ENCODE assay signal across 8 cellular contexts in genomic region chr20:20360464-20360863, GRCh38. TPM values are rescaled to one million over a fixed set of nuclear protein-coding genes. Genes with fewer than 3 reads are reported as not detected.
A peak's percentile ranks its signal among the peaks of the same experiment; 100 is the strongest.
DNase-seq lines count a peak whose midpoint lies in the region; ATAC-seq and TF ChIP-seq lines count a peak whose summit lies in the region.

No MANE protein-coding gene starts in this region.

- peaks cover 0 to 20% of the 10 kb centered on the region in 2 donors for H3K27me3 ChIP-seq in right lobe of liver
- H3K27me3 ChIP-seq in tibial artery = peaks cover 0 to 40% of the 10 kb centered on the region in 2 donors

- intact Hi-C loops in right lobe of liver (cut with DNase I) = loop anchor here in 1 of 2 donors (10.0 kb wide), 1 partner anchor 204 kb away; no protein-coding TSS in a partner anchor
- intact Hi-C loops in tibial artery (cut with DNase I; ENCODE audit: low total_unique reads) = no loop called here

- ATAC-seq in GM21619 (IDR thresholded peaks at IDR 0.05; ENCODE audit: unreplicated experiment) (peak; percentile 65), SK-N-SH treated with all-trans-retinoic acid at 6 μM for 48 hours (peak; percentile 98), right lobe of liver (peak; percentile 94 to 98 (median 96))

- no peaks in the 10 kb centered on the region for H3K9me3 ChIP-seq in right lobe of liver
- H3K9me3 ChIP-seq in tibial artery = no peaks in the 10 kb centered on the region

- under 1% methylated on average over 6 of the region's 6 CpGs for WGBS in right lobe of liver (ENCODE audit: insufficient coverage, low coverage, low lambda C conversion rate, missing lambda C conversion rate)

- no peaks in the 10 kb centered on the region for H3K36me3 ChIP-seq in right lobe of liver
- H3K36me3 ChIP-seq in tibial artery = no peaks in the 10 kb centered on the region

- TF ChIP-seq CTCF in coronary artery (IDR thresholded peaks at IDR 0.05) (peak; percentile 21), right lobe of liver (IDR thresholded peaks at IDR 0.05) (peak; percentile 64 to 71 (median 68)), tibial artery (IDR thresholded peaks at IDR 0.05) (peak; percentile 61 to 69)

- H3K4me1 ChIP-seq in right lobe of liver (peaks cover 0 to 10% (median 0%) of the 10 kb centered on the region in 4 donors), tibial artery (peaks cover 0 to 19% (median 1%) of the 10 kb centered on the region in 4 donors)

- peak; percentile 89 for DNase-seq in DMS53 (lab: John Stamatoyannopoulos, UW)
- peak; percentile 49 for DNase-seq in NCI-H1092 (lab: John Stamatoyannopoulos, UW)
- DNase-seq in coronary artery (ENCODE audit: low spot score) = no peak
- no peak for DNase-seq in right lobe of liver
- no peak for DNase-seq in tibial artery
- no peak for DNase-seq in GM19238 (ENCODE audit: insufficient read length, low spot score)

- no peak for TF ChIP-seq POLR2A in right lobe of liver (IDR thresholded peaks at IDR 0.05)

- no peak overlapping the region for H3K4me3 ChIP-seq in coronary artery
- no peak overlapping the region for H3K4me3 ChIP-seq in right lobe of liver
- no peak overlapping the region for H3K4me3 ChIP-seq in tibial artery

- H3K27ac ChIP-seq in coronary artery (no peak overlapping the region), right lobe of liver (no peak overlapping the region), tibial artery (no peak overlapping the region)

TF ChIP-seq in SK-N-SH treated with all-trans-retinoic acid at 6 μM for 48 hours, 23 proteins besides CTCF, POLR2A, EP300 and RAD21:
- no peak for TF ChIP-seq ISL1 (CRISPR knock-in tag; IDR thresholded peaks at IDR 0.05)
- TF ChIP-seq CSRNP3 (CRISPR knock-in tag; IDR thresholded peaks at IDR 0.05) = no peak
- TF ChIP-seq POU6F1 (CRISPR knock-in tag; IDR thresholded peaks at IDR 0.05; ENCODE audit: borderline replicate concordance, low read depth) = no peak
- no peak for TF ChIP-seq CREB5 (CRISPR knock-in tag; IDR thresholded peaks at IDR 0.05; ENCODE audit: low read depth)
- TF ChIP-seq SNAI2 (CRISPR knock-in tag; IDR thresholded peaks at IDR 0.05) = no peak
- TF ChIP-seq PATZ1 (CRISPR knock-in tag; IDR thresholded peaks at IDR 0.05; ENCODE audit: borderline replicate concordance) = no peak
- no peak for TF ChIP-seq ESRRG (CRISPR knock-in tag; IDR thresholded peaks at IDR 0.05)

RNA-seq across cellular contexts. Expression of gene INSM1, which starts 7.4 kb away (rescaled TPM):
- total RNA-seq in right lobe of liver = not detected

Comparison
In these comparisons a context has a peak if more than half of its experiments do, and no peak if none do; other contexts are left out.
1. DNase-seq: peak in DMS53 (single experiment) and NCI-H1092 (single experiment); none in coronary artery (single experiment), right lobe of liver (0 of 3), tibial artery (0 of 2) and GM19238 (single experiment).
2. Peak in every context shown above with its lines, with median percentiles within 50 percentile points of each other: ATAC-seq and CTCF ChIP-seq.